In the genomic region with DNA sequence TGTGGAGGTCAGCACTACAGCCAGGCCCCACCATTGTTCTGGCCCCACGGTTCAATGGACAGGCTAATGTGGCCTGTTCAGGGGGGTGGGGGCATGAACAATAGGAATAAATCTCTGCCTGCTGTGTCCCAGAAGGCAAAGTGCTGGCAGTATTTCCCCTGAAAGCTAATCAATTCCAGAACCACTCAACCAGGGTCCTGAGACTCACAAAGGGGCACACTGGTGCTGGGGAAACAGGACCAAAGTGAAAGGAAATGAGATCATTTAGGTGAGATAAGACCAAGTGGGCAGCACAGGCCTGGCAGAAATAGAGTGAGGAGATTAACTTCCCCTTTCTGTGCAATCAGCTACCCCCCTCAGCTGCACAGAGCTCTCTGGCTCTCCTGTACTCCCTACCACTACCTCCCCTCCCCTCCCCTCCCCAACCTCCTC, we compare ENCODE assay signal across 8 cellular contexts. TPM values are rescaled to one million over a fixed set of nuclear protein-coding genes. Genes with fewer than 3 reads are reported as not detected.
A peak's percentile ranks its signal among the peaks of the same experiment; 100 is the strongest.
DNase-seq lines count a peak whose midpoint lies in the region; ATAC-seq and TF ChIP-seq lines count a peak whose summit lies in the region.

No MANE protein-coding gene starts in this region.

- DNase-seq in NOMO-1 (lab: John Stamatoyannopoulos, UW; ENCODE audit: unreplicated experiment in 2 of 2) (peak; percentile 63 to 89), lower lobe of right lung (no peak), dedifferentiated amniotic fluid mesenchymal stem cell (ENCODE audit: extremely low spot score) (no peak), NCI-H1105 (lab: John Stamatoyannopoulos, UW) (no peak)
- no peak for DNase-seq in stimulated activated CD4-positive, alpha-beta T cell treated with anti-CD3 and anti-CD28 coated beads, Interleukin-2, amount 100 ng/mL, for 48 hours
- DNase-seq in activated CD4-positive, alpha-beta T cell treated with anti-CD3 and anti-CD28 coated beads for 48 hours, result no peak

- TF ChIP-seq CTCF in lower lobe of right lung (IDR thresholded peaks at IDR 0.05), result no peak

- ATAC-seq in GM18868 (IDR thresholded peaks at IDR 0.05; ENCODE audit: unreplicated experiment) (peak; percentile 61), HG02678 (IDR thresholded peaks at IDR 0.05; ENCODE audit: unreplicated experiment) (peak; percentile 67), lower lobe of right lung (peak; percentile 32 to 48)

- intact Hi-C loops in lower lobe of right lung (cut with DNase I), result no loop called here

- no peaks in the 10 kb centered on the region for H3K4me1 ChIP-seq in lower lobe of right lung

- no peak overlapping the region for H3K27ac ChIP-seq in lower lobe of right lung

- no peak overlapping the region for H3K4me3 ChIP-seq in lower lobe of right lung

- no peaks in the 10 kb centered on the region for H3K36me3 ChIP-seq in lower lobe of right lung

- H3K9me3 ChIP-seq in lower lobe of right lung, result no peaks in the 10 kb centered on the region

- H3K27me3 ChIP-seq in lower lobe of right lung (ENCODE audit: low read depth), result no peaks in the 10 kb centered on the region

RNA-seq across cellular contexts. Expression of a gene that starts 11.5 kb away (rescaled TPM):
- total RNA-seq in lower lobe of right lung, result 4.0 TPM

RNA-seq across cellular contexts. Expression of a gene that starts 34.5 kb away (rescaled TPM):
- total RNA-seq in lower lobe of right lung, result 10.3 TPM

RNA-seq across cellular contexts. Expression of a gene that starts 37.9 kb away (rescaled TPM):
- total RNA-seq in lower lobe of right lung, result 37.8 TPM

Comparison
In these comparisons a context has a peak if more than half of its experiments do, and no peak if none do; other contexts are left out.
1. DNase-seq: peak in NOMO-1 (2 of 2); none in lower lobe of right lung (single experiment), stimulated activated CD4-positive, alpha-beta T cell treated with anti-CD3 and anti-CD28 coated beads, Interleukin-2, amount 100 ng/mL, for 48 hours (0 of 2), dedifferentiated amniotic fluid mesenchymal stem cell (single experiment), activated CD4-positive, alpha-beta T cell treated with anti-CD3 and anti-CD28 coated beads for 48 hours (single experiment) and NCI-H1105 (single experiment).
2. Peak in every context shown above with its lines, with median percentiles within 50 percentile points of each other: ATAC-seq.